Comparison of ENCODE assay signal across 20 cellular contexts in genomic region chr5:149665416-149666163, GRCh38.
A peak's percentile ranks its signal among the peaks of the same experiment; 100 is the strongest.
DNase-seq lines count a peak whose midpoint lies in the region; ATAC-seq, FAIRE-seq and TF ChIP-seq lines count a peak whose summit lies in the region.
"Had no signal": no experiment of that assay in that cellular context is flagged by ENCODE, and none has a peak within 500 bp of the region (broad histone marks: within the 10 kb centered on the region; RNA-seq: fewer than 3 reads in every experiment).

No MANE protein-coding gene starts in this region.

- TF ChIP-seq EP300 in K562 (IDR thresholded peaks at IDR 0.05; ENCODE audit: low read length): no peak; the same call in 1 of the 2 replicates
- no peak for TF ChIP-seq EP300 in ovary (IDR thresholded peaks at IDR 0.05)

- H3K9ac ChIP-seq in K562 (ENCODE audit: insufficient read depth in 1 of 2, low read depth in 2 of 2, low read length in 2 of 2) (peak overlapping the region in 1 of 2 experiments; percentile 58; a peak in 2 of 4 replicates), skeletal muscle tissue (ENCODE audit: low read depth in 1 of 3, low read length in 3 of 3) (no peak overlapping the region)

- POLR2A ChIA-PET in K562 (lab: Yijun Ruan, JAX): interaction anchor here (0.7 to 1.5 kb wide), 4 partner anchors 9 to 292 kb away, joined by 3 to 4 read pairs (median 3); no protein-coding TSS in a partner anchor

- peaks cover 3% of the 10 kb centered on the region; the same call in 1 of the 2 replicates for H3K9me3 ChIP-seq in K562 (replicated peaks; ENCODE audit: control insufficient read depth, insufficient read depth, low read depth, low read length)
- H3K9me3 ChIP-seq in left ventricle myocardium inferior (replicated peaks): peaks cover 12% of the 10 kb centered on the region
- H3K9me3 ChIP-seq in skeletal muscle tissue (ENCODE audit: control insufficient read depth in 3 of 3, low read length in 3 of 3): no peaks in the 10 kb centered on the region
- no peaks in the 10 kb centered on the region for H3K9me3 ChIP-seq in ovary
- H3K9me3 ChIP-seq: Peyer's patch had no signal

- no peaks in the 10 kb centered on the region for H3K79me2 ChIP-seq in K562 (ENCODE audit: control insufficient read depth, insufficient read depth, low read length)

- CTCF ChIA-PET in K562 (lab: Yijun Ruan, JAX; ENCODE audit: low intra/inter-chr PET ratio): no interaction called here

- peak; percentile 58 for ATAC-seq in K562

- no TSS peak for BruUV-seq in K562 (replicated peaks; lab: Mats Ljungman, UMichigan)

- TF ChIP-seq POLR2A in K562 (conservative IDR thresholded peaks at IDR 0.05): no peak
- TF ChIP-seq POLR2A in ovary (IDR thresholded peaks at IDR 0.05): no peak

- H2AFZ ChIP-seq in K562 (ENCODE audit: low read depth, low read length): peak overlapping the region; percentile 89

- no peaks in the 10 kb centered on the region for H3K9me1 ChIP-seq in K562 (ENCODE audit: control insufficient read depth, insufficient read depth, low read length)

- no peaks in the 10 kb centered on the region for H3K27me3 ChIP-seq in K562 (ENCODE audit: control insufficient read depth in 2 of 2, insufficient read depth in 2 of 2, low read length in 2 of 2)
- no peaks in the 10 kb centered on the region for H3K27me3 ChIP-seq in left ventricle myocardium inferior (ENCODE audit: low read depth)
- no peaks in the 10 kb centered on the region for H3K27me3 ChIP-seq in skeletal muscle tissue (ENCODE audit: control insufficient read depth in 3 of 3, insufficient read depth in 3 of 3, low read length in 3 of 3)
- no peaks in the 10 kb centered on the region for H3K27me3 ChIP-seq in ovary
- H3K27me3 ChIP-seq: Peyer's patch had no signal

- H3K4me1 ChIP-seq in K562 (replicated peaks in 1 of 2; ENCODE audit: control insufficient read depth in 2 of 2, insufficient read depth in 2 of 2, low read length in 2 of 2) (peaks cover 15 to 22% of the 10 kb centered on the region in 2 experiments), left ventricle myocardium inferior (peaks cover 44% of the 10 kb centered on the region), skeletal muscle tissue (ENCODE audit: control insufficient read depth in 3 of 3, insufficient read depth in 3 of 3, low read length in 3 of 3) (peaks cover 21 to 32% (median 29%) of the 10 kb centered on the region in 3 donors), ovary (ENCODE audit: insufficient read depth) (no peaks in the 10 kb centered on the region)

- H3K4me2 ChIP-seq in K562 (ENCODE audit: insufficient read depth, low read length): peak overlapping the region; percentile 49

- DNase-seq in DMS 273 (lab: John Stamatoyannopoulos, UW; ENCODE audit: unreplicated experiment): peak; percentile 23
- DNase-seq in DMS 273 treated with DMSO at 0.1 percent for 48 hours (lab: John Stamatoyannopoulos, UW): no peak
- DNase-seq in K562 (ENCODE audit: extremely low read depth in 1 of 4, low spot score in 3 of 4): peak in 1 of 4 experiments; percentile 37
- DNase-seq in left ventricle myocardium inferior: no peak
- DNase-seq in NCI-H128 (lab: John Stamatoyannopoulos, UW; ENCODE audit: unreplicated experiment): no peak
- no peak for DNase-seq in stimulated activated CD4-positive, alpha-beta T cell treated with anti-CD3 and anti-CD28 coated beads, Interleukin-15, amount 100 ng/mL, for 24 hours
- DNase-seq in ovary: no peak
- DNase-seq: C1 segment of cervical spinal cord, DMS79 treated with DMSO at 0.1 percent for 48 hours, GOT3, NCI-H1105, NCI-H1930, NCI-H2171 treated with DMSO at 0.1 percent for 48 hours, NCI-H510A, NCI-H82, SHP77 treated with DMSO at 0.1 percent for 48 hours had no signal

- 22% methylated on average over 5 of the region's 5 CpGs for WGBS in K562 (ENCODE audit: insufficient coverage, low coverage, missing lambda C conversion rate)
- WGBS in ovary, 3 donors: 56 to 71% (median 64%) methylated on average over 5 of the region's 5 CpGs

- no peak for TF ChIP-seq RAD21 in K562 (CRISPR knock-in tag; conservative IDR thresholded peaks at IDR 0.05 in 1 of 2, IDR thresholded peaks at IDR 0.05 in 1 of 2)

- TF ChIP-seq CTCF in K562 (IDR thresholded peaks at IDR 0.05 in 2 of 3, conservative IDR thresholded peaks at IDR 0.05 in 1 of 3; ENCODE audit: insufficient read depth in 2 of 3, low read depth in 1 of 3, low read length in 3 of 3) (no peak), left ventricle myocardium inferior (IDR thresholded peaks at IDR 0.05; ENCODE audit: borderline replicate concordance) (no peak), ovary (IDR thresholded peaks at IDR 0.05) (no peak)

- in situ Hi-C loops in K562 (cut with MboI): no loop called here

- peak overlapping the region; percentile 65; the same call in 2 of the 3 replicates for H3K27ac ChIP-seq in K562 (ENCODE audit: extremely low read depth, low read depth, low read length)
- peak overlapping the region; percentile 68 for H3K27ac ChIP-seq in left ventricle myocardium inferior (replicated peaks)
- peak overlapping the region; percentile 23 for H3K27ac ChIP-seq in skeletal muscle tissue (ENCODE audit: low read depth, low read length)
- H3K27ac ChIP-seq in ovary: no peak overlapping the region
- H3K27ac ChIP-seq: 22Rv1 had no signal

- intact Hi-C loops in K562 (cut with micrococcal nuclease): no loop called here
- intact Hi-C loops in left ventricle myocardium inferior (cut with micrococcal nuclease): loop anchor here (2.0 kb wide), 1 partner anchor 163 kb away; no protein-coding TSS in a partner anchor
- intact Hi-C loops in ovary (cut with DNase I): no loop called here

- H3K4me3 ChIP-seq in K562 (no peak overlapping the region), left ventricle myocardium inferior (no peak overlapping the region), skeletal muscle tissue (ENCODE audit: low read length in 3 of 3) (no peak overlapping the region), ovary (no peak overlapping the region)
- H3K4me3 ChIP-seq: Peyer's patch had no signal

- H3K36me3 ChIP-seq in K562 (ENCODE audit: control insufficient read depth, insufficient read depth, low read length) (no peaks in the 10 kb centered on the region), left ventricle myocardium inferior (no peaks in the 10 kb centered on the region), skeletal muscle tissue (ENCODE audit: control insufficient read depth in 3 of 3, insufficient read depth in 3 of 3, low read length in 3 of 3) (no peaks in the 10 kb centered on the region), ovary (no peaks in the 10 kb centered on the region)
- H3K36me3 ChIP-seq: Peyer's patch had no signal

- FAIRE-seq in K562 (lab: Jason Lieb, UNC): no peak
- FAIRE-seq: G401.6 had no signal

- no peaks in the 10 kb centered on the region for H4K20me1 ChIP-seq in K562 (replicated peaks; ENCODE audit: control insufficient read depth, insufficient read depth, low read length)

TF ChIP-seq in K562, 482 proteins besides CTCF, POLR2A, EP300 and RAD21:
- TF ChIP-seq EGR1 (conservative IDR thresholded peaks at IDR 0.05): peak; percentile 37
- TF ChIP-seq NR2C2 (CRISPR knock-in tag; IDR thresholded peaks at IDR 0.05): no peak
- TF ChIP-seq NR2C2 (tag; IDR thresholded peaks at IDR 0.05): peak; percentile 35; the same call in 1 of the 2 replicates
- peak; percentile 32; the same call in 1 of the 2 replicates for TF ChIP-seq CBFA2T3 (IDR thresholded peaks at IDR 0.05)
- TF ChIP-seq HDAC3 (IDR thresholded peaks at IDR 0.05; ENCODE audit: borderline replicate concordance, partially characterized antibody): no peak
- 0 out of 2 replicates have a peak, but pooled peaks have one; percentile 23 for TF ChIP-seq ARID1B (IDR thresholded peaks at IDR 0.05)
- TF ChIP-seq KDM1A (IDR thresholded peaks at IDR 0.05): peak in 1 of 2 experiments; percentile 38; a peak in 1 of 4 replicates
- no peak for TF ChIP-seq ATF7 (IDR thresholded peaks at IDR 0.05)
- peak; percentile 11; the same call in 1 of the 2 replicates for TF ChIP-seq TAL1 (IDR thresholded peaks at IDR 0.05)
- TF ChIP-seq ARNT (IDR thresholded peaks at IDR 0.05): 0 out of 4 replicates have a peak, but pooled peaks of 1 of the 2 experiments have one; percentile 5
TF ChIP-seq in K562: peak in this region for 7.

Comparison
In these comparisons a context has a peak if more than half of its experiments do, and no peak if none do; other contexts are left out.
1. H3K27ac ChIP-seq: peak in K562 (single experiment), left ventricle myocardium inferior (single experiment) and skeletal muscle tissue (single experiment); none in ovary (0 of 2).